ENCODE assay signal across 8 cellular contexts in genomic region chr3:109572298-109572697, GRCh38.
"Had no signal": no experiment of that assay in that cellular context is flagged by ENCODE, and none has a peak within 500 bp of the region (broad histone marks: within the 10 kb centered on the region; RNA-seq: fewer than 3 reads in every experiment).

No MANE protein-coding gene starts in this region.

- ATAC-seq: HCT116 had no signal

- H3K36me3 ChIP-seq: HAP-1 had no signal

- H3K9ac ChIP-seq: GM23248 had no signal

- H2AFZ ChIP-seq: GM23248 had no signal

- H3K27ac ChIP-seq: GM23248, HL-60 had no signal

- H3K9me3 ChIP-seq: HAP-1 had no signal

- H3K4me3 ChIP-seq: GM23248, HAP-1 had no signal

- DNase-seq: GM23248, GOT3, H7, HFFc6, KG1 had no signal

- H3K4me1 ChIP-seq: HAP-1 had no signal
